1 cellular context compared by ENCODE assay signal in the genomic region with DNA sequence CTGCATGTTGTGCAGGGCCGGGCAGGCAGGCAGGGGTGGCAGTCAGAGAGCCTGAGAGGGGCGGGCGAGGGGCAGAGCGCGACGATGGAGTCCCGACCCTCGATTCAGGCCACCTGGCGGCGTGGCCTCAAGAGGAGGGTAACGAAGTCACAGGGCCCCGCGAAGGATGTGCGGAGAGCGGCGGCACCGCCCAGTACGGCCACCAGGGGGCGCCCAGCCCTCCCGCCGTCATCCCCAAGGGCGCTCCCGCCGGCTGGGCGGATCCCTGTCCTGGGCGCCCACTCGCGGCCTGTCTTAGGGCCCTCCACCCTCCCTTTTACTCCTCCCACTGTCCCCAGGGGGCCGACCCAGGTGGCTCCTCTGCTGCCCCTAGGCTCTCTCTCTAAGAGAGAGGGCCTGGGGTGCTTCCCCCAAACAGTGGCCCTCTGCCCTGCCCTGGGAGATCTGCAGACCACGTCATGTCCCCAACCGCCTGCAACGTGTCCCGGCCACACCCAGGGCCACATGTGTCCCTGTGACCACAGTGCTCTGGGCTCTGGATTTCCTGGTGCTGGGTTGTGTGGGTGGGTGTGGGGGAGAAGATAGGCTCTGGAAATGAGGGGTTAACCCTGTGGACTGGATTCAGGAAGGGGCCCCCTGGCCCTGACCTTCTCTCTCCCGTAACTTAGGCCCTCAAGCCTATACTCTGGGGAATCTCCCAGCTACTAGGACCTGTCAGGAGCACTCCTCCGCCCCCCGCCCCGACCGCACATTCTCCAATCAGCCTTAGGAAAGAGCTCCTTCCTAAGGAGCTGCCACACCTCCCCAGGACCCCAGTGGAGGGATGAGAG.
TF ChIP-seq lines count a peak whose summit lies in the region.

No MANE protein-coding gene starts in this region.

TF ChIP-seq in K562, 482 proteins besides CTCF, POLR2A, EP300 and RAD21 (continued from another document and continues in another):
- TF ChIP-seq, protein P1, sequence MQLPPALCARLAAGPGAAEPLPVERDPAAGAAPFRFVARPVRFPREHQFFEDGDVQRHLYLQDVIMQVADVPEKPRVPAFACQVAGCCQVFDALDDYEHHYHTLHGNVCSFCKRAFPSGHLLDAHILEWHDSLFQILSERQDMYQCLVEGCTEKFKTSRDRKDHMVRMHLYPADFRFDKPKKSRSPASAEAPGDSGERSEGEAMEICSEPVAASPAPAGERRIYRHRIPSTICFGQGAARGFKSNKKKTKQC (CRISPR knock-in tag; IDR thresholded peaks at IDR 0.05): no peak
- TF ChIP-seq SAFB2 (IDR thresholded peaks at IDR 0.05; ENCODE audit: borderline replicate concordance, low read depth, low read length, severe bottlenecking) (no peak), TARDBP (IDR thresholded peaks at IDR 0.05) (peak; percentile 94), CBX3 (IDR thresholded peaks at IDR 0.05; ENCODE audit: borderline replicate concordance in 1 of 2, low read length in 2 of 2) (peak in 1 of 2 experiments; percentile 82; a peak in 1 of 3 replicates), MEF2D (tag; conservative IDR thresholded peaks at IDR 0.05; ENCODE audit: low read depth) (peak; percentile 17; the same call in 1 of the 2 replicates), SMARCC2 (IDR thresholded peaks at IDR 0.05; ENCODE audit: low read depth) (no peak), ZNF324 (CRISPR knock-in tag; IDR thresholded peaks at IDR 0.05) (no peak), TRIM28 (IDR thresholded peaks at IDR 0.05) (no peak), SP1 (CRISPR knock-in tag; IDR thresholded peaks at IDR 0.05) (peak; percentile 80), SIX5 (IDR thresholded peaks at IDR 0.05; ENCODE audit: borderline replicate concordance in 1 of 2, insufficient read depth in 1 of 2, low read depth in 1 of 2, low read length in 2 of 2) (0 out of 4 replicates have a peak, but pooled peaks of 1 of the 2 experiments have one; percentile 3), BRD4 (IDR thresholded peaks at IDR 0.05) (peak; percentile 28; the same call in 1 of the 2 replicates), KDM2B (CRISPR knock-in tag; IDR thresholded peaks at IDR 0.05) (peak; percentile 40; the same call in 1 of the 2 replicates), CBX8 (IDR thresholded peaks at IDR 0.05; ENCODE audit: borderline replicate concordance, extremely low read depth, low read depth, low read length, poor library complexity, severe bottlenecking) (no peak), U2AF1 (optimal IDR thresholded peaks at IDR 0.05; ENCODE audit: low read depth, low read length) (no peak), KDM4B (IDR thresholded peaks at IDR 0.05; ENCODE audit: borderline replicate concordance in 2 of 2, low read depth in 1 of 2) (no peak), POLR2AphosphoS5 (IDR thresholded peaks at IDR 0.05; ENCODE audit: control insufficient read depth, insufficient read depth, low read depth, low read length) (peak; percentile 38; the same call in 1 of the 2 replicates), HNRNPL (IDR thresholded peaks at IDR 0.05; ENCODE audit: low read depth, low read length) (0 out of 2 replicates have a peak, but pooled peaks have one; percentile 67), SMARCE1 (IDR thresholded peaks at IDR 0.05) (no peak), ZC3H11A (IDR thresholded peaks at IDR 0.05; ENCODE audit: low read depth, low read length) (no peak), ZNF239 (CRISPR knock-in tag; IDR thresholded peaks at IDR 0.05) (peak; percentile 37; the same call in 1 of the 2 replicates), PPARD (CRISPR knock-in tag; IDR thresholded peaks at IDR 0.05) (no peak), ZNF707 (CRISPR knock-in tag; conservative IDR thresholded peaks at IDR 0.05) (peak; percentile 54; the same call in 1 of the 2 replicates)
- TF ChIP-seq, protein P2, sequence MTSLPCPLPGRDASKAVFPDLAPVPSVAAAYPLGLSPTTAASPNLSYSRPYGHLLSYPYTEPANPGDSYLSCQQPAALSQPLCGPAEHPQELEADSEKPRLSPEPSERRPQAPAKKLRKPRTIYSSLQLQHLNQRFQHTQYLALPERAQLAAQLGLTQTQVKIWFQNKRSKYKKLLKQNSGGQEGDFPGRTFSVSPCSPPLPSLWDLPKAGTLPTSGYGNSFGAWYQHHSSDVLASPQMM (CRISPR knock-in tag; IDR thresholded peaks at IDR 0.05): no peak
- TF ChIP-seq, protein P3, sequence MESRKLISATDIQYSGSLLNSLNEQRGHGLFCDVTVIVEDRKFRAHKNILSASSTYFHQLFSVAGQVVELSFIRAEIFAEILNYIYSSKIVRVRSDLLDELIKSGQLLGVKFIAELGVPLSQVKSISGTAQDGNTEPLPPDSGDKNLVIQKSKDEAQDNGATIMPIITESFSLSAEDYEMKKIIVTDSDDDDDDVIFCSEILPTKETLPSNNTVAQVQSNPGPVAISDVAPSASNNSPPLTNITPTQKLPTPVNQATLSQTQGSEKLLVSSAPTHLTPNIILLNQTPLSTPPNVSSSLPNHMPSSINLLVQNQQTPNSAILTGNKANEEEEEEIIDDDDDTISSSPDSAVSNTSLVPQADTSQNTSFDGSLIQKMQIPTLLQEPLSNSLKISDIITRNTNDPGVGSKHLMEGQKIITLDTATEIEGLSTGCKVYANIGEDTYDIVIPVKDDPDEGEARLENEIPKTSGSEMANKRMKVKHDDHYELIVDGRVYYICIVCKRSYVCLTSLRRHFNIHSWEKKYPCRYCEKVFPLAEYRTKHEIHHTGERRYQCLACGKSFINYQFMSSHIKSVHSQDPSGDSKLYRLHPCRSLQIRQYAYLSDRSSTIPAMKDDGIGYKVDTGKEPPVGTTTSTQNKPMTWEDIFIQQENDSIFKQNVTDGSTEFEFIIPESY (CRISPR knock-in tag; IDR thresholded peaks at IDR 0.05): peak; percentile 73
- TF ChIP-seq, protein P4, sequence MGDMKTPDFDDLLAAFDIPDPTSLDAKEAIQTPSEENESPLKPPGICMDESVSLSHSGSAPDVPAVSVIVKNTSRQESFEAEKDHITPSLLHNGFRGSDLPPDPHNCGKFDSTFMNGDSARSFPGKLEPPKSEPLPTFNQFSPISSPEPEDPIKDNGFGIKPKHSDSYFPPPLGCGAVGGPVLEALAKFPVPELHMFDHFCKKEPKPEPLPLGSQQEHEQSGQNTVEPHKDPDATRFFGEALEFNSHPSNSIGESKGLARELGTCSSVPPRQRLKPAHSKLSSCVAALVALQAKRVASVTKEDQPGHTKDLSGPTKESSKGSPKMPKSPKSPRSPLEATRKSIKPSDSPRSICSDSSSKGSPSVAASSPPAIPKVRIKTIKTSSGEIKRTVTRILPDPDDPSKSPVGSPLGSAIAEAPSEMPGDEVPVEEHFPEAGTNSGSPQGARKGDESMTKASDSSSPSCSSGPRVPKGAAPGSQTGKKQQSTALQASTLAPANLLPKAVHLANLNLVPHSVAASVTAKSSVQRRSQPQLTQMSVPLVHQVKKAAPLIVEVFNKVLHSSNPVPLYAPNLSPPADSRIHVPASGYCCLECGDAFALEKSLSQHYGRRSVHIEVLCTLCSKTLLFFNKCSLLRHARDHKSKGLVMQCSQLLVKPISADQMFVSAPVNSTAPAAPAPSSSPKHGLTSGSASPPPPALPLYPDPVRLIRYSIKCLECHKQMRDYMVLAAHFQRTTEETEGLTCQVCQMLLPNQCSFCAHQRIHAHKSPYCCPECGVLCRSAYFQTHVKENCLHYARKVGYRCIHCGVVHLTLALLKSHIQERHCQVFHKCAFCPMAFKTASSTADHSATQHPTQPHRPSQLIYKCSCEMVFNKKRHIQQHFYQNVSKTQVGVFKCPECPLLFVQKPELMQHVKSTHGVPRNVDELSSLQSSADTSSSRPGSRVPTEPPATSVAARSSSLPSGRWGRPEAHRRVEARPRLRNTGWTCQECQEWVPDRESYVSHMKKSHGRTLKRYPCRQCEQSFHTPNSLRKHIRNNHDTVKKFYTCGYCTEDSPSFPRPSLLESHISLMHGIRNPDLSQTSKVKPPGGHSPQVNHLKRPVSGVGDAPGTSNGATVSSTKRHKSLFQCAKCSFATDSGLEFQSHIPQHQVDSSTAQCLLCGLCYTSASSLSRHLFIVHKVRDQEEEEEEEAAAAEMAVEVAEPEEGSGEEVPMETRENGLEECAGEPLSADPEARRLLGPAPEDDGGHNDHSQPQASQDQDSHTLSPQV (IDR thresholded peaks at IDR 0.05): peak; percentile 94
- TF ChIP-seq, protein P5, sequence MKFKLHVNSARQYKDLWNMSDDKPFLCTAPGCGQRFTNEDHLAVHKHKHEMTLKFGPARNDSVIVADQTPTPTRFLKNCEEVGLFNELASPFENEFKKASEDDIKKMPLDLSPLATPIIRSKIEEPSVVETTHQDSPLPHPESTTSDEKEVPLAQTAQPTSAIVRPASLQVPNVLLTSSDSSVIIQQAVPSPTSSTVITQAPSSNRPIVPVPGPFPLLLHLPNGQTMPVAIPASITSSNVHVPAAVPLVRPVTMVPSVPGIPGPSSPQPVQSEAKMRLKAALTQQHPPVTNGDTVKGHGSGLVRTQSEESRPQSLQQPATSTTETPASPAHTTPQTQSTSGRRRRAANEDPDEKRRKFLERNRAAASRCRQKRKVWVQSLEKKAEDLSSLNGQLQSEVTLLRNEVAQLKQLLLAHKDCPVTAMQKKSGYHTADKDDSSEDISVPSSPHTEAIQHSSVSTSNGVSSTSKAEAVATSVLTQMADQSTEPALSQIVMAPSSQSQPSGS (CRISPR knock-in tag; IDR thresholded peaks at IDR 0.05): 0 out of 2 replicates have a peak, but pooled peaks have one; percentile 54
- TF ChIP-seq, protein P6, sequence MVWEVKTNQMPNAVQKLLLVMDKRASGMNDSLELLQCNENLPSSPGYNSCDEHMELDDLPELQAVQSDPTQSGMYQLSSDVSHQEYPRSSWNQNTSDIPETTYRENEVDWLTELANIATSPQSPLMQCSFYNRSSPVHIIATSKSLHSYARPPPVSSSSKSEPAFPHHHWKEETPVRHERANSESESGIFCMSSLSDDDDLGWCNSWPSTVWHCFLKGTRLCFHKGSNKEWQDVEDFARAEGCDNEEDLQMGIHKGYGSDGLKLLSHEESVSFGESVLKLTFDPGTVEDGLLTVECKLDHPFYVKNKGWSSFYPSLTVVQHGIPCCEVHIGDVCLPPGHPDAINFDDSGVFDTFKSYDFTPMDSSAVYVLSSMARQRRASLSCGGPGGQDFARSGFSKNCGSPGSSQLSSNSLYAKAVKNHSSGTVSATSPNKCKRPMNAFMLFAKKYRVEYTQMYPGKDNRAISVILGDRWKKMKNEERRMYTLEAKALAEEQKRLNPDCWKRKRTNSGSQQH (CRISPR knock-in tag; IDR thresholded peaks at IDR 0.05): 0 out of 2 replicates have a peak, but pooled peaks have one; percentile 31
- TF ChIP-seq, protein P7, sequence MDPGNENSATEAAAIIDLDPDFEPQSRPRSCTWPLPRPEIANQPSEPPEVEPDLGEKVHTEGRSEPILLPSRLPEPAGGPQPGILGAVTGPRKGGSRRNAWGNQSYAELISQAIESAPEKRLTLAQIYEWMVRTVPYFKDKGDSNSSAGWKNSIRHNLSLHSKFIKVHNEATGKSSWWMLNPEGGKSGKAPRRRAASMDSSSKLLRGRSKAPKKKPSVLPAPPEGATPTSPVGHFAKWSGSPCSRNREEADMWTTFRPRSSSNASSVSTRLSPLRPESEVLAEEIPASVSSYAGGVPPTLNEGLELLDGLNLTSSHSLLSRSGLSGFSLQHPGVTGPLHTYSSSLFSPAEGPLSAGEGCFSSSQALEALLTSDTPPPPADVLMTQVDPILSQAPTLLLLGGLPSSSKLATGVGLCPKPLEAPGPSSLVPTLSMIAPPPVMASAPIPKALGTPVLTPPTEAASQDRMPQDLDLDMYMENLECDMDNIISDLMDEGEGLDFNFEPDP (CRISPR knock-in tag; IDR thresholded peaks at IDR 0.05): 0 out of 2 replicates have a peak, but pooled peaks have one; percentile 52
- TF ChIP-seq, protein P8, sequence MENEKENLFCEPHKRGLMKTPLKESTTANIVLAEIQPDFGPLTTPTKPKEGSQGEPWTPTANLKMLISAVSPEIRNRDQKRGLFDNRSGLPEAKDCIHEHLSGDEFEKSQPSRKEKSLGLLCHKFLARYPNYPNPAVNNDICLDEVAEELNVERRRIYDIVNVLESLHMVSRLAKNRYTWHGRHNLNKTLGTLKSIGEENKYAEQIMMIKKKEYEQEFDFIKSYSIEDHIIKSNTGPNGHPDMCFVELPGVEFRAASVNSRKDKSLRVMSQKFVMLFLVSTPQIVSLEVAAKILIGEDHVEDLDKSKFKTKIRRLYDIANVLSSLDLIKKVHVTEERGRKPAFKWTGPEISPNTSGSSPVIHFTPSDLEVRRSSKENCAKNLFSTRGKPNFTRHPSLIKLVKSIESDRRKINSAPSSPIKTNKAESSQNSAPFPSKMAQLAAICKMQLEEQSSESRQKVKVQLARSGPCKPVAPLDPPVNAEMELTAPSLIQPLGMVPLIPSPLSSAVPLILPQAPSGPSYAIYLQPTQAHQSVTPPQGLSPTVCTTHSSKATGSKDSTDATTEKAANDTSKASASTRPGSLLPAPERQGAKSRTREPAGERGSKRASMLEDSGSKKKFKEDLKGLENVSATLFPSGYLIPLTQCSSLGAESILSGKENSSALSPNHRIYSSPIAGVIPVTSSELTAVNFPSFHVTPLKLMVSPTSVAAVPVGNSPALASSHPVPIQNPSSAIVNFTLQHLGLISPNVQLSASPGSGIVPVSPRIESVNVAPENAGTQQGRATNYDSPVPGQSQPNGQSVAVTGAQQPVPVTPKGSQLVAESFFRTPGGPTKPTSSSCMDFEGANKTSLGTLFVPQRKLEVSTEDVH (IDR thresholded peaks at IDR 0.05; ENCODE audit: low read depth, partially characterized antibody): peak; percentile 78
- TF ChIP-seq, protein P9, sequence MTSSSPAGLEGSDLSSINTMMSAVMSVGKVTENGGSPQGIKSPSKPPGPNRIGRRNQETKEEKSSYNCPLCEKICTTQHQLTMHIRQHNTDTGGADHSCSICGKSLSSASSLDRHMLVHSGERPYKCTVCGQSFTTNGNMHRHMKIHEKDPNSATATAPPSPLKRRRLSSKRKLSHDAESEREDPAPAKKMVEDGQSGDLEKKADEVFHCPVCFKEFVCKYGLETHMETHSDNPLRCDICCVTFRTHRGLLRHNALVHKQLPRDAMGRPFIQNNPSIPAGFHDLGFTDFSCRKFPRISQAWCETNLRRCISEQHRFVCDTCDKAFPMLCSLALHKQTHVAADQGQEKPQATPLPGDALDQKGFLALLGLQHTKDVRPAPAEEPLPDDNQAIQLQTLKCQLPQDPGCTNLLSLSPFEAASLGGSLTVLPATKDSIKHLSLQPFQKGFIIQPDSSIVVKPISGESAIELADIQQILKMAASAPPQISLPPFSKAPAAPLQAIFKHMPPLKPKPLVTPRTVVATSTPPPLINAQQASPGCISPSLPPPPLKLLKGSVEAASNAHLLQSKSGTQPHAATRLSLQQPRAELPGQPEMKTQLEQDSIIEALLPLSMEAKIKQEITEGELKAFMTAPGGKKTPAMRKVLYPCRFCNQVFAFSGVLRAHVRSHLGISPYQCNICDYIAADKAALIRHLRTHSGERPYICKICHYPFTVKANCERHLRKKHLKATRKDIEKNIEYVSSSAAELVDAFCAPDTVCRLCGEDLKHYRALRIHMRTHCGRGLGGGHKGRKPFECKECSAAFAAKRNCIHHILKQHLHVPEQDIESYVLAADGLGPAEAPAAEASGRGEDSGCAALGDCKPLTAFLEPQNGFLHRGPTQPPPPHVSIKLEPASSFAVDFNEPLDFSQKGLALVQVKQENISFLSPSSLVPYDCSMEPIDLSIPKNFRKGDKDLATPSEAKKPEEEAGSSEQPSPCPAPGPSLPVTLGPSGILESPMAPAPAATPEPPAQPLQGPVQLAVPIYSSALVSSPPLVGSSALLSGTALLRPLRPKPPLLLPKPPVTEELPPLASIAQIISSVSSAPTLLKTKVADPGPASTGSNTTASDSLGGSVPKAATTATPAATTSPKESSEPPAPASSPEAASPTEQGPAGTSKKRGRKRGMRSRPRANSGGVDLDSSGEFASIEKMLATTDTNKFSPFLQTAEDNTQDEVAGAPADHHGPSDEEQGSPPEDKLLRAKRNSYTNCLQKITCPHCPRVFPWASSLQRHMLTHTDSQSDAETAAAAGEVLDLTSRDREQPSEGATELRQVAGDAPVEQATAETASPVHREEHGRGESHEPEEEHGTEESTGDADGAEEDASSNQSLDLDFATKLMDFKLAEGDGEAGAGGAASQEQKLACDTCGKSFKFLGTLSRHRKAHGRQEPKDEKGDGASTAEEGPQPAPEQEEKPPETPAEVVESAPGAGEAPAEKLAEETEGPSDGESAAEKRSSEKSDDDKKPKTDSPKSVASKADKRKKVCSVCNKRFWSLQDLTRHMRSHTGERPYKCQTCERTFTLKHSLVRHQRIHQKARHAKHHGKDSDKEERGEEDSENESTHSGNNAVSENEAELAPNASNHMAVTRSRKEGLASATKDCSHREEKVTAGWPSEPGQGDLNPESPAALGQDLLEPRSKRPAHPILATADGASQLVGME (CRISPR knock-in tag; IDR thresholded peaks at IDR 0.05): peak; percentile 65; the same call in 1 of the 2 replicates
